Comparison of ENCODE assay signal across 10 cellular contexts in genomic region chr14:64272019-64272418, GRCh38. TPM values are rescaled to one million over a fixed set of nuclear protein-coding genes. Genes with fewer than 3 reads are reported as not detected.
"Had no signal": no experiment of that assay in that cellular context is flagged by ENCODE, and none has a peak within 500 bp of the region (broad histone marks: within the 10 kb centered on the region; RNA-seq: fewer than 3 reads in every experiment).

No MANE protein-coding gene starts in this region.

- H3K4me3 ChIP-seq: GM23248, HAP-1 had no signal

- H2AFZ ChIP-seq: GM23248 had no signal

- H3K36me3 ChIP-seq: HAP-1 had no signal

- DNase-seq: GM23248, GOT3, H7, HFFc6, KG1 had no signal

- ATAC-seq: HCT116 had no signal

- H3K9me3 ChIP-seq: HAP-1 had no signal

- H3K27ac ChIP-seq: GM23248, HL-60 had no signal

- H3K9ac ChIP-seq: GM23248 had no signal

- H3K4me1 ChIP-seq: HAP-1 had no signal

RNA-seq across cellular contexts. Expression of gene ESR2, which starts 22.2 kb away (rescaled TPM):
- total RNA-seq: GM23248, H4, HFFc6, HT1080 had no signal
- polyA plus RNA-seq: GM23248 had no signal
